In the genomic region with DNA sequence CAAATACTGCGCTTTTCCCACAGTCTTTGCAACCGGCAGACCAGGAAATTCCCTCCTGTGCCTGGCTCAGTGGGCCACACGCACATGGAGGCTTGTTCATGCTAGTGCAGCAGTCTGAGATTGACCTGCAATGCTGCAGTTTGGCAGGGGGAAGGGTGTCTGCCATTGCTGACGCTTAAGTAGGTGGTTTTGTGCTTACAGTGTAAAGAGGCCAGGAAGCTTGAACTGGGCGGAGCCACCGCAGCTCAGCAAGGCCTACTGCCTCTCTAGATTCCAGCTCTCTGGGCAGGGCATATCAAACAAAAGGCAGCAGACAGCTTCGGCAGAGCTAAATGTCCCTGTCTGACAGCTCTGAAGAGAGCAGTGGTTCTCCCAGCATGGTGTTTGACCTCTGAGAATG, we compare ENCODE assay signal across 17 cellular contexts.
DNase-seq lines count a peak whose midpoint lies in the region; ATAC-seq and TF ChIP-seq lines count a peak whose summit lies in the region.
"Had no signal": no experiment of that assay in that cellular context is flagged by ENCODE, and none has a peak within 500 bp of the region (broad histone marks: within the 10 kb centered on the region; RNA-seq: fewer than 3 reads in every experiment).

No MANE protein-coding gene starts in this region.

- H3K36me3 ChIP-seq in GM23338 (ENCODE audit: insufficient read depth) = no peaks in the 10 kb centered on the region
- H3K36me3 ChIP-seq in hepatocyte (replicated peaks; ENCODE audit: insufficient read depth, low read depth) = no peaks in the 10 kb centered on the region
- no peaks in the 10 kb centered on the region for H3K36me3 ChIP-seq in neuronal stem cell (replicated peaks in 1 of 2; ENCODE audit: control insufficient read depth in 2 of 2, insufficient read depth in 2 of 2, low read length in 2 of 2)
- H3K36me3 ChIP-seq in uterus = no peaks in the 10 kb centered on the region
- H3K36me3 ChIP-seq: HAP-1 had no signal

- H3K27me3 ChIP-seq in GM23338 (ENCODE audit: insufficient read depth) (no peaks in the 10 kb centered on the region), hepatocyte (no peaks in the 10 kb centered on the region), neuronal stem cell (ENCODE audit: control insufficient read depth in 3 of 3, insufficient read depth in 3 of 3, low read depth in 1 of 3, low read length in 3 of 3) (no peaks in the 10 kb centered on the region), uterus (no peaks in the 10 kb centered on the region)

- DNase-seq in GM23338 (ENCODE audit: low spot score) (peak; percentile 17), RPMI8226 (peak; percentile 10), hepatocyte (ENCODE audit: low spot score) (peak; percentile 8), neuronal stem cell (ENCODE audit: low spot score) (no peak), uterus (no peak), NCI-H524 treated with DMSO at 0.1 percent for 48 hours (lab: John Stamatoyannopoulos, UW) (no peak)
- DNase-seq: DMS 273 treated with DMSO at 0.1 percent for 48 hours, EL, NCI-H1048, NCI-H1436 treated with DMSO at 0.1 percent for 48 hours, NCI-H446, NCI-H748 treated with DMSO at 0.1 percent for 48 hours had no signal

- H3K4me2 ChIP-seq in GM23338 = no peak overlapping the region
- no peak overlapping the region for H3K4me2 ChIP-seq in hepatocyte
- no peak overlapping the region for H3K4me2 ChIP-seq in neuronal stem cell (ENCODE audit: insufficient read depth, low read length, poor library complexity, severe bottlenecking)

- H3K9me3 ChIP-seq in hepatocyte (ENCODE audit: low read depth) (no peaks in the 10 kb centered on the region), neuronal stem cell (replicated peaks in 1 of 2; ENCODE audit: control insufficient read depth in 2 of 2, insufficient read depth in 1 of 2, low read depth in 1 of 2, low read length in 2 of 2) (no peaks in the 10 kb centered on the region), uterus (no peaks in the 10 kb centered on the region)
- H3K9me3 ChIP-seq: HAP-1 had no signal

- H2BK5ac ChIP-seq in neuronal stem cell (ENCODE audit: low read length) = no peak overlapping the region

- no peak overlapping the region for H3K4ac ChIP-seq in neuronal stem cell (ENCODE audit: low read length)

- H2BK120ac ChIP-seq in neuronal stem cell (ENCODE audit: low read depth, low read length) = no peak overlapping the region

- H3K4me3 Mint-ChIP-seq in GM23338 = no peak overlapping the region

- H3K27ac Mint-ChIP-seq in GM23338 = no peak overlapping the region

- H3K4me3 ChIP-seq in GM23338 (no peak overlapping the region), hepatocyte (no peak overlapping the region), neuronal stem cell (ENCODE audit: low read length in 2 of 2) (no peak overlapping the region), uterus (no peak overlapping the region)
- H3K4me3 ChIP-seq: HAP-1, K562 had no signal

- no peak overlapping the region for H4K8ac ChIP-seq in neuronal stem cell (ENCODE audit: low read depth, low read length)

- no peak for ATAC-seq in GM23338
- ATAC-seq in GM18870 (IDR thresholded peaks at IDR 0.05; ENCODE audit: unreplicated experiment) = no peak
- ATAC-seq: K562 had no signal

- H2BK15ac ChIP-seq in neuronal stem cell (ENCODE audit: low read length) = no peak overlapping the region

- H2BK12ac ChIP-seq in neuronal stem cell (ENCODE audit: low read length) = no peak overlapping the region

- no peaks in the 10 kb centered on the region for H3K79me1 ChIP-seq in neuronal stem cell (ENCODE audit: low read depth, low read length)

- H3K36me3 Mint-ChIP-seq in GM23338 (ENCODE audit: low read depth) = peaks cover 8% of the 10 kb centered on the region; the same call in 2 of the 3 replicates

- intact Hi-C loops in uterus (cut with DNase I; ENCODE audit: low total_unique reads) = no loop called here

- peaks cover 13% of the 10 kb centered on the region for H3K9me3 Mint-ChIP-seq in GM23338

- no peak for TF ChIP-seq CTCF in GM23338 (conservative IDR thresholded peaks at IDR 0.05; ENCODE audit: low read depth in 2 of 2)
- TF ChIP-seq CTCF in hepatocyte (IDR thresholded peaks at IDR 0.05; ENCODE audit: poor library complexity) = no peak
- no peak for TF ChIP-seq CTCF in uterus (IDR thresholded peaks at IDR 0.05)

- H3K79me2 ChIP-seq in GM23338 (replicated peaks; ENCODE audit: insufficient read depth) (no peaks in the 10 kb centered on the region), hepatocyte (no peaks in the 10 kb centered on the region)

- H3K23ac ChIP-seq in neuronal stem cell (ENCODE audit: low read depth, low read length, poor library complexity) = no peak overlapping the region

- H3K4me1 ChIP-seq in GM23338 (ENCODE audit: insufficient read depth) (no peaks in the 10 kb centered on the region; the same call in 1 of the 2 replicates), hepatocyte (ENCODE audit: insufficient read depth) (no peaks in the 10 kb centered on the region), neuronal stem cell (ENCODE audit: control insufficient read depth in 2 of 2, insufficient read depth in 1 of 2, low read depth in 1 of 2, low read length in 2 of 2) (peaks cover 0 to 3% of the 10 kb centered on the region in 2 donors), uterus (no peaks in the 10 kb centered on the region)
- H3K4me1 ChIP-seq: HAP-1 had no signal

- 88% methylated on average over 7 of the region's 7 CpGs for WGBS in hepatocyte (ENCODE audit: low lambda C conversion rate, missing lambda C conversion rate)
- WGBS in neuronal stem cell (ENCODE audit: extremely low coverage in 2 of 2, insufficient read length in 2 of 2, insufficient replicate concordance in 1 of 2), 2 donors = no CpG with 5 or more reads among the region's 7 CpGs

- no peak for TF ChIP-seq POLR2A in uterus (IDR thresholded peaks at IDR 0.05)

- peaks cover 3% of the 10 kb centered on the region for H3K27me3 Mint-ChIP-seq in GM23338 (ENCODE audit: insufficient read depth, low read depth, poor library complexity)

- no peaks in the 10 kb centered on the region for H3F3A ChIP-seq in GM23338 (replicated peaks; ENCODE audit: low read depth)

- H3K27ac ChIP-seq in GM23338 (ENCODE audit: low read depth) (no peak overlapping the region), hepatocyte (no peak overlapping the region), neuronal stem cell (replicated peaks; ENCODE audit: low read length) (no peak overlapping the region), uterus (no peak overlapping the region)
- H3K27ac ChIP-seq: C4-2B, HL-60 had no signal

- H4K91ac ChIP-seq in neuronal stem cell (ENCODE audit: low read depth, low read length, poor library complexity) = no peak overlapping the region

- H2AFZ ChIP-seq in GM23338 (peak overlapping the region; percentile 93), hepatocyte (no peak overlapping the region), neuronal stem cell (ENCODE audit: low read length) (peak overlapping the region; percentile 76)

- H2AK5ac ChIP-seq in neuronal stem cell (ENCODE audit: low read depth, low read length) = no peak overlapping the region

- H3K14ac ChIP-seq in neuronal stem cell (ENCODE audit: low read length) = no peak overlapping the region

- H3K9me2 ChIP-seq in GM23338 (ENCODE audit: insufficient read depth) (no peaks in the 10 kb centered on the region), hepatocyte (replicated peaks; ENCODE audit: insufficient read depth) (no peaks in the 10 kb centered on the region)

- no peaks in the 10 kb centered on the region for H4K20me1 ChIP-seq in GM23338 (replicated peaks; ENCODE audit: insufficient read depth)
- no peaks in the 10 kb centered on the region for H4K20me1 ChIP-seq in hepatocyte (ENCODE audit: insufficient read depth, poor library complexity, severe bottlenecking)

- H3K9ac ChIP-seq in neuronal stem cell (ENCODE audit: low read depth, low read length, poor library complexity) = no peak overlapping the region

- peaks cover 3% of the 10 kb centered on the region; the same call in 2 of the 3 replicates for H3K4me1 Mint-ChIP-seq in GM23338

- H3K18ac ChIP-seq in neuronal stem cell (ENCODE audit: low read length) = peak overlapping the region; percentile 35

TF ChIP-seq in GM23338, 12 proteins besides CTCF, POLR2A, EP300 and RAD21 (continues in another document):
- TF ChIP-seq JUNB (IDR thresholded peaks at IDR 0.05; ENCODE audit: unreplicated experiment) (no peak), NANOG (IDR thresholded peaks at IDR 0.05; ENCODE audit: borderline replicate concordance) (no peak), ZNF114 (CRISPR knock-in tag; IDR thresholded peaks at IDR 0.05) (no peak)
- TF ChIP-seq, protein P1, sequence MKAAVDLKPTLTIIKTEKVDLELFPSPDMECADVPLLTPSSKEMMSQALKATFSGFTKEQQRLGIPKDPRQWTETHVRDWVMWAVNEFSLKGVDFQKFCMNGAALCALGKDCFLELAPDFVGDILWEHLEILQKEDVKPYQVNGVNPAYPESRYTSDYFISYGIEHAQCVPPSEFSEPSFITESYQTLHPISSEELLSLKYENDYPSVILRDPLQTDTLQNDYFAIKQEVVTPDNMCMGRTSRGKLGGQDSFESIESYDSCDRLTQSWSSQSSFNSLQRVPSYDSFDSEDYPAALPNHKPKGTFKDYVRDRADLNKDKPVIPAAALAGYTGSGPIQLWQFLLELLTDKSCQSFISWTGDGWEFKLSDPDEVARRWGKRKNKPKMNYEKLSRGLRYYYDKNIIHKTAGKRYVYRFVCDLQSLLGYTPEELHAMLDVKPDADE (IDR thresholded peaks at IDR 0.05) = no peak

Comparison
In these comparisons a context has a peak if more than half of its experiments do, and no peak if none do; other contexts are left out.
1. DNase-seq: peak in GM23338 (single experiment), RPMI8226 (single experiment) and hepatocyte (single experiment); none in neuronal stem cell (single experiment), uterus (0 of 2) and NCI-H524 treated with DMSO at 0.1 percent for 48 hours (single experiment).